ENCODE assay signal across 9 cellular contexts in the genomic region with DNA sequence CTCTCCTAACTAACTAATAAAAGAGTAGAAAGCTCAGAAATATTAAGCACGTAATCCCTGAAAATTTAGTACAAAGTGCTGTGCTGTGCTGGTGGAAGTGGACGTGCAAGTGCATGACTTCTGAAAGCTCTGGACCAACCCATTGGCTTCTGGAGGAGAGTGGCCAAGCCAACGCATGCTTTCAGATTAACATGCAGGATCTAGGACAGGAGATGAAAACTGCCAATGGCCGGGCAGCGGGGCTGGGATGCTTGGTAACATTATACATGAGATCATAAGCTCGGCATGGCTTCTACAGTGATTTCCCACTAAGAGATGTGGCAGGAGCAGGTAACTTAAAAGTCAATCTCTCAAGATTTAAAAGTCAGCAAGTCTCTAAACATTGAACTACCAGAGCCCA.
"Had no signal": no experiment of that assay in that cellular context is flagged by ENCODE, and none has a peak within 500 bp of the region (broad histone marks: within the 10 kb centered on the region; RNA-seq: fewer than 3 reads in every experiment).

No MANE protein-coding gene starts in this region.

- H3K36me3 ChIP-seq: HAP-1 had no signal

- H3K27ac ChIP-seq: GM23248 had no signal

- H2AFZ ChIP-seq: GM23248, GM23338 had no signal

- H3K9me3 Mint-ChIP-seq: H9, HFFc6 had no signal

- ATAC-seq: GM23338, HCT116 had no signal

- H3K4me1 ChIP-seq: HAP-1 had no signal

- H3K4me3 Mint-ChIP-seq: GM23338, H9, HFFc6 had no signal

- H3K4me3 ChIP-seq: GM23248, GM23338, HAP-1 had no signal

- H3K4me2 ChIP-seq: GM23338 had no signal

- H3K4me1 Mint-ChIP-seq: GM23338, H9 had no signal

- H3K27ac Mint-ChIP-seq: HFFc6 had no signal

- H3K9me3 ChIP-seq: HAP-1 had no signal

- DNase-seq: GOT3, H7, H9, HCEC 1CT, HFFc6 had no signal
